Comparison of ENCODE assay signal across 8 cellular contexts in the genomic region with DNA sequence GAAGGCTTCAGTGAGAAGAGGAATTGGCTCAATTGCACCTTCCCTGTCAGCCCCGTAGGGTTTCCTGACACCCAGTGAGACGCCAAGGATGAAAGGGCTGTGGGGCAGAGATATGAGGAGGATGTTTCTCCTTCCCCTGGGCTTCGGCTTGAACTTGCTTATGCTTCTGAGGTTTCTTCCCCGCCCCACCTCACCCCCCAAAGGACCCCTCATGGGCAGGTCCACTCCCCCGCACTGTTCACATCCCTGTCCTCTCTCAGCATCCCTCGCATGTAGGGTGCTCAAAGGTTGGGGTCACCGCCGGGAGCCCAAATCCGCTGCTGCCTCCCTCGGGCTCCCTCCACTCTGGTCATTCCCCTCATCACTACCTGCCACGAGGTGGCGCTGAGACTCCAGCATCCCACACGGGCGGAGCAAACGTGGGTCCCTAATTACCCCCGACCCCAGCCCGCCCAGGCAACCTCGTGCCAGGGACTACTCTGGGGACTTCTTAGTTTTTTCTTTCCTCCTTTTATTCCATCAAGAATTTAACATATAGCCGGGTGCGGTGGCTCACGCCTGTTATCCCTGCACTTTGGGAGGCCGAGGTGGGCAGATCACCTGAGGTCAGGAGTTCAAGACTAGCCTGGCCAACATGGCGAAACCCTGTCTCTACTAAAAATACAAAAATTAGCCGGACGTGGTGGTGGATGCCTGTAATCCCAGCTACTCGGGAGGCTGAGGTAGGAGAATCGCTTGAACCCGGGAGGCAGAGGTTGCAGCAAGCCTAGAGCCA. TPM values are rescaled to one million over a fixed set of nuclear protein-coding genes. Genes with fewer than 3 reads are reported as not detected.
A peak's percentile ranks its signal among the peaks of the same experiment; 100 is the strongest.
DNase-seq lines count a peak whose midpoint lies in the region; ATAC-seq, FAIRE-seq and TF ChIP-seq lines count a peak whose summit lies in the region.

No MANE protein-coding gene starts in this region.

- H3K9ac ChIP-seq in KMS-11 (no peak overlapping the region), HepG2 (ENCODE audit: insufficient read depth, low read depth, low read length) (no peak overlapping the region)

- no peaks in the 10 kb centered on the region for H4K20me1 ChIP-seq in KMS-11 (ENCODE audit: insufficient read depth)
- no peaks in the 10 kb centered on the region for H4K20me1 ChIP-seq in HepG2 (ENCODE audit: insufficient read depth, low read length)

- TF ChIP-seq CTCF in KMS-11 (conservative IDR thresholded peaks at IDR 0.05; ENCODE audit: low read depth, low read length) (peak; percentile 64), cardiac fibroblast (IDR thresholded peaks at IDR 0.05; ENCODE audit: low read depth, low read length) (peak; percentile 90), HepG2 (CRISPR knock-in tag; IDR thresholded peaks at IDR 0.05) (peak; percentile 83)

- no peak overlapping the region for H3K4me3 ChIP-seq in KMS-11 (IDR thresholded peaks at IDR 0.05; ENCODE audit: insufficient read depth, low read depth, low read length)
- no peak overlapping the region for H3K4me3 ChIP-seq in cardiac fibroblast (replicated peaks in 1 of 2; ENCODE audit: low read depth in 2 of 2, low read length in 2 of 2)
- no peak overlapping the region for H3K4me3 ChIP-seq in HepG2 (replicated peaks in 1 of 3; ENCODE audit: insufficient read depth in 1 of 3, low read depth in 2 of 3, low read length in 3 of 3)

- POLR2A ChIA-PET in HepG2 (lab: Yijun Ruan, JAX): no interaction called here

- H3K27me3 ChIP-seq in KMS-11 (ENCODE audit: insufficient read depth, low read depth): peaks cover 48% of the 10 kb centered on the region
- peaks cover 20 to 67% of the 10 kb centered on the region in 2 experiments for H3K27me3 ChIP-seq in HepG2 (ENCODE audit: control insufficient read depth in 1 of 2, insufficient read depth in 2 of 2, low read length in 2 of 2)

- no peak overlapping the region for H3K4me2 ChIP-seq in KMS-11
- no peak overlapping the region for H3K4me2 ChIP-seq in HepG2 (ENCODE audit: low read depth, low read length)

- ATAC-seq in HepG2 (peak; percentile 75), HG03108 (IDR thresholded peaks at IDR 0.05; ENCODE audit: unreplicated experiment) (no peak), GM21619 (IDR thresholded peaks at IDR 0.05; ENCODE audit: unreplicated experiment) (no peak)

- 16% methylated on average over 22 of the region's 28 CpGs for WGBS in HepG2 (ENCODE audit: low lambda C conversion rate)

- DNase-seq in COLO668 (lab: John Stamatoyannopoulos, UW; ENCODE audit: unreplicated experiment): peak; percentile 33
- DNase-seq in activated CD4-positive, CD25-positive, alpha-beta regulatory T cell (lab: John Stamatoyannopoulos, UW): peak; percentile 54 to 62 (median 58)
- peak; percentile 51 to 54 for DNase-seq in cardiac fibroblast (ENCODE audit: low read depth in 2 of 2)
- DNase-seq in HepG2 (ENCODE audit: low spot score): peak; percentile 29
- peak; percentile 47 for DNase-seq in stimulated activated CD8-positive, alpha-beta memory T cell treated with anti-CD3 and anti-CD28 coated beads, Interleukin-15, amount 100 ng/mL, for 24 hours (ENCODE audit: low read depth)

- no peak for TF ChIP-seq POLR2A in HepG2 (IDR thresholded peaks at IDR 0.05; ENCODE audit: insufficient read depth in 1 of 2, low read depth in 2 of 2, low read length in 2 of 2)

- H3K27ac ChIP-seq in KMS-11: no peak overlapping the region
- no peak overlapping the region for H3K27ac ChIP-seq in HepG2 (ENCODE audit: extremely low read length, insufficient read depth, low read length)

- no peak for FAIRE-seq in HepG2 (lab: Jason Lieb, UNC)

- H3K36me3 ChIP-seq in KMS-11 (ENCODE audit: insufficient read depth) (no peaks in the 10 kb centered on the region), HepG2 (replicated peaks in 1 of 2; ENCODE audit: control insufficient read depth in 1 of 2, insufficient read depth in 2 of 2, low read length in 2 of 2) (no peaks in the 10 kb centered on the region)

- H2AFZ ChIP-seq in KMS-11 (ENCODE audit: low read depth) (no peak overlapping the region), HepG2 (ENCODE audit: low read length) (no peak overlapping the region)

- no peaks in the 10 kb centered on the region for H3K79me2 ChIP-seq in KMS-11 (ENCODE audit: insufficient read depth, low read depth)
- no peaks in the 10 kb centered on the region for H3K79me2 ChIP-seq in HepG2 (ENCODE audit: insufficient read depth, low read length)

- peak; percentile 76 for TF ChIP-seq RAD21 in HepG2 (CRISPR knock-in tag; IDR thresholded peaks at IDR 0.05)

- CTCF ChIA-PET in HepG2 (lab: Yijun Ruan, JAX; ENCODE audit: low intra/inter-chr PET ratio, low total read pairs): interaction anchor here (1.6 kb wide), 1 partner anchor 57 kb away, joined by 19 read pairs; no protein-coding TSS in a partner anchor

- in situ Hi-C loops in HepG2 (cut with HindIII; ENCODE audit: extremely low pct_ligation_motif_present, low pct_unique_long_range_greater_than_20kb): loop anchor here (10.0 kb wide), 1 partner anchor 239 kb away; a partner anchor contains a TSS

- H3K4me1 ChIP-seq in KMS-11 (ENCODE audit: low read depth, poor library complexity, severe bottlenecking) (no peaks in the 10 kb centered on the region), HepG2 (ENCODE audit: insufficient read depth, low read length) (no peaks in the 10 kb centered on the region)

- intact Hi-C loops in HepG2 (cut with micrococcal nuclease; ENCODE audit: unreplicated experiment): no loop called here

- BruUV-seq in HepG2 (replicated peaks; lab: Mats Ljungman, UMichigan): no TSS peak

- TF ChIP-seq EP300 in HepG2 (IDR thresholded peaks at IDR 0.05; ENCODE audit: low read depth in 2 of 2, low read length in 2 of 2) (no peak), HepG2 (CRISPR knock-in tag; IDR thresholded peaks at IDR 0.05; ENCODE audit: borderline replicate concordance) (no peak)

- no peaks in the 10 kb centered on the region for H3K9me3 ChIP-seq in HepG2 (ENCODE audit: low read length)

TF ChIP-seq in HepG2, 621 proteins besides CTCF, POLR2A, EP300 and RAD21 (continues in another document):
- no peak for TF ChIP-seq HNF4A (CRISPR knock-in tag; IDR thresholded peaks at IDR 0.05)

RNA-seq across cellular contexts. Expression of a gene that starts 3.3 kb away (rescaled TPM):
- not detected in 2 replicates for total RNA-seq in HepG2 (2016; rRNA removed; fragmentation: Illumina TruSeq; extraction: Trizol)
- not detected in 2 replicates for total RNA-seq in HepG2 (2016; cell fraction: cytosol; rRNA removed; fragmentation: Illumina TruSeq; extraction: Trizol; ENCODE audit: low read depth)
- not detected in 2 replicates for total RNA-seq in HepG2 (2016; cell fraction: insoluble cytoplasmic fraction; rRNA removed; fragmentation: Illumina TruSeq; extraction: Trizol)
- total RNA-seq in HepG2 (2016; cell fraction: membrane; rRNA removed; fragmentation: Illumina TruSeq; extraction: Trizol): not detected in 2 replicates
- not detected in 2 replicates for total RNA-seq in HepG2 (2016; cell fraction: nucleus; rRNA removed; fragmentation: Illumina TruSeq; extraction: Trizol)
- polyA plus RNA-seq in HepG2 (2011; rRNA removed): not detected in 2 replicates
- polyA plus RNA-seq in HepG2 (2011; cell fraction: cytosol; rRNA removed): not detected in 2 replicates
- not detected in 2 replicates for polyA plus RNA-seq in HepG2 (2011; cell fraction: nucleus; rRNA removed)
- polyA plus RNA-seq in HepG2 (2012): not detected in 2 replicates
- polyA plus RNA-seq in HepG2 (2016; cell fraction: cytosol; fragmentation: Illumina TruSeq; extraction: Trizol; ENCODE audit: low read depth): not detected in 2 replicates
- not detected in 2 replicates for polyA plus RNA-seq in HepG2 (2016; cell fraction: insoluble cytoplasmic fraction; fragmentation: Illumina TruSeq; extraction: Trizol; ENCODE audit: low read depth)
- polyA plus RNA-seq in HepG2 (2016; cell fraction: membrane; fragmentation: Illumina TruSeq; extraction: Trizol; ENCODE audit: low read depth): not detected in 2 replicates
- polyA plus RNA-seq in HepG2 (2016; cell fraction: nucleus; fragmentation: Illumina TruSeq; extraction: Trizol; ENCODE audit: insufficient read depth, low read depth): not detected in 2 replicates
- polyA minus RNA-seq in HepG2 (2011; rRNA and poly(A)+ RNA removed; ENCODE audit: low replicate concordance): not detected in 2 replicates
- polyA minus RNA-seq in HepG2 (2011; cell fraction: cytosol; rRNA and poly(A)+ RNA removed): not detected in 2 replicates
- not detected in 2 replicates for polyA minus RNA-seq in HepG2 (2011; cell fraction: nucleus; rRNA and poly(A)+ RNA removed)

RNA-seq across cellular contexts. Expression of a gene that starts 5.9 kb away (rescaled TPM):
- total RNA-seq in HepG2 (2016; rRNA removed; fragmentation: Illumina TruSeq; extraction: Trizol): not detected in 2 replicates
- total RNA-seq in HepG2 (2016; cell fraction: cytosol; rRNA removed; fragmentation: Illumina TruSeq; extraction: Trizol; ENCODE audit: low read depth): not detected in 2 replicates
- total RNA-seq in HepG2 (2016; cell fraction: insoluble cytoplasmic fraction; rRNA removed; fragmentation: Illumina TruSeq; extraction: Trizol): not detected in 2 replicates
- total RNA-seq in HepG2 (2016; cell fraction: membrane; rRNA removed; fragmentation: Illumina TruSeq; extraction: Trizol): not detected in 2 replicates
- not detected in 2 replicates for total RNA-seq in HepG2 (2016; cell fraction: nucleus; rRNA removed; fragmentation: Illumina TruSeq; extraction: Trizol)
- not detected in 2 replicates for polyA plus RNA-seq in HepG2 (2011; rRNA removed)
- not detected in 2 replicates for polyA plus RNA-seq in HepG2 (2011; cell fraction: cytosol; rRNA removed)
- not detected in 2 replicates for polyA plus RNA-seq in HepG2 (2011; cell fraction: nucleus; rRNA removed)
- polyA plus RNA-seq in HepG2 (2012): not detected in 2 replicates
- polyA plus RNA-seq in HepG2 (2016; cell fraction: cytosol; fragmentation: Illumina TruSeq; extraction: Trizol; ENCODE audit: low read depth): not detected in 2 replicates
- not detected in 2 replicates for polyA plus RNA-seq in HepG2 (2016; cell fraction: insoluble cytoplasmic fraction; fragmentation: Illumina TruSeq; extraction: Trizol; ENCODE audit: low read depth)
- polyA plus RNA-seq in HepG2 (2016; cell fraction: membrane; fragmentation: Illumina TruSeq; extraction: Trizol; ENCODE audit: low read depth): not detected in 2 replicates
- polyA plus RNA-seq in HepG2 (2016; cell fraction: nucleus; fragmentation: Illumina TruSeq; extraction: Trizol; ENCODE audit: insufficient read depth, low read depth): not detected in 2 replicates
- not detected in 2 replicates for polyA minus RNA-seq in HepG2 (2011; rRNA and poly(A)+ RNA removed; ENCODE audit: low replicate concordance)
- not detected in 2 replicates for polyA minus RNA-seq in HepG2 (2011; cell fraction: cytosol; rRNA and poly(A)+ RNA removed)
- polyA minus RNA-seq in HepG2 (2011; cell fraction: nucleus; rRNA and poly(A)+ RNA removed): not detected in 2 replicates
